ENCODE assay signal across 8 cellular contexts in genomic region chr7:130668258-130669050, GRCh38. TPM values are rescaled to one million over a fixed set of nuclear protein-coding genes. Genes with fewer than 3 reads are reported as not detected.
A peak's percentile ranks its signal among the peaks of the same experiment; 100 is the strongest.
DNase-seq lines count a peak whose midpoint lies in the region; ATAC-seq, FAIRE-seq and TF ChIP-seq lines count a peak whose summit lies in the region.

Gene COPG2, minus strand, starts transcription at chr7:130668748. Its CDS starts 80 bp downstream, at chr7:130668668.

- DNase-seq in DMS 273 (lab: John Stamatoyannopoulos, UW; ENCODE audit: unreplicated experiment) (peak; percentile 97), HTR-8/SVneo (ENCODE audit: insufficient read length, low spot score) (peak; percentile 88), activated T-cell treated with anti-CD3 and anti-CD28 coated beads for 1 hour (ENCODE audit: low read depth) (peak; percentile 63), epidermal melanocyte (ENCODE audit: insufficient read length, low spot score) (peak; percentile 92)
- DNase-seq in stimulated activated CD8-positive, alpha-beta memory T cell treated with anti-CD3 and anti-CD28 coated beads, Interleukin-2, amount 100 ng/mL, for 48 hours (ENCODE audit: low read depth in 2 of 2): peak; percentile 75 to 81

- 0 out of 2 replicates have a peak, but pooled peaks cover 4% of the 10 kb centered on the region for H3F3A ChIP-seq in OCI-LY1 (ENCODE audit: insufficient read depth, low read length)

- H3K4me1 ChIP-seq in OCI-LY1 (ENCODE audit: insufficient read depth, low read length, severe bottlenecking) (peaks cover 20% of the 10 kb centered on the region), mononuclear cell (ENCODE audit: insufficient read depth, low read length) (peaks cover 10% of the 10 kb centered on the region)

- H2AFZ ChIP-seq in OCI-LY1 (ENCODE audit: low read length): peak within 1 kb of the TSS; percentile 86

- peak within 1 kb of the TSS; percentile 94 for H3K4me3 ChIP-seq in OCI-LY1 (ENCODE audit: low read depth, low read length, poor library complexity, severe bottlenecking)
- H3K4me3 ChIP-seq in mononuclear cell (ENCODE audit: low read length): peak within 1 kb of the TSS; percentile 72

- H4K20me1 ChIP-seq in OCI-LY1 (ENCODE audit: insufficient read depth, low read length): no peaks in the 10 kb centered on the region

- peak within 1 kb of the TSS; percentile 49 for H3K27ac ChIP-seq in OCI-LY1 (ENCODE audit: low read depth, low read length, poor library complexity, severe bottlenecking)

- peak within 1 kb of the TSS; percentile 75 for H3K4me2 ChIP-seq in OCI-LY1 (ENCODE audit: low read length)

- TF ChIP-seq CTCF in OCI-LY1 (IDR thresholded peaks at IDR 0.05; ENCODE audit: low read length): no peak

- H3K9me3 ChIP-seq in OCI-LY1 (ENCODE audit: low read length) (no peaks in the 10 kb centered on the region), mononuclear cell (ENCODE audit: low read depth, low read length) (no peaks in the 10 kb centered on the region)

- H3K36me3 ChIP-seq in OCI-LY1 (ENCODE audit: insufficient read depth, low read length): peaks cover 19% of the 10 kb centered on the region; the same call in 1 of the 2 replicates

- no peaks in the 10 kb centered on the region for H3K79me2 ChIP-seq in OCI-LY1 (ENCODE audit: insufficient read depth, low read length)

- H3K9ac ChIP-seq in OCI-LY1 (ENCODE audit: low read length): peak within 1 kb of the TSS; percentile 88

- H3K27me3 ChIP-seq in OCI-LY1 (ENCODE audit: insufficient read depth, low read length) (no peaks in the 10 kb centered on the region), mononuclear cell (ENCODE audit: insufficient read depth, low read length) (no peaks in the 10 kb centered on the region)

- H3K9me2 ChIP-seq in OCI-LY1 (ENCODE audit: low read depth, low read length): no peaks in the 10 kb centered on the region

- no peak for FAIRE-seq in HTR-8/SVneo (lab: Jason Lieb, UNC)

- peak; percentile 93 for ATAC-seq in GM21390 (IDR thresholded peaks at IDR 0.05; ENCODE audit: unreplicated experiment)

RNA-seq across cellular contexts. Expression of gene COPG2, which starts in this region (rescaled TPM):
- total RNA-seq in mononuclear cell: 9.0 TPM

Comparison
In these comparisons a context has a peak if more than half of its experiments do, and no peak if none do; other contexts are left out.
1. Peak in every context shown above with its lines: DNase-seq, ATAC-seq, H3K4me3 ChIP-seq and H3K27ac ChIP-seq.